8 cellular contexts compared by ENCODE assay signal in genomic region chr15:68559342-68560310, GRCh38. TPM values are rescaled to one million over a fixed set of nuclear protein-coding genes. Genes with fewer than 3 reads are reported as not detected.
DNase-seq lines count a peak whose midpoint lies in the region; ATAC-seq, FAIRE-seq and TF ChIP-seq lines count a peak whose summit lies in the region.

No MANE protein-coding gene starts in this region.

- H3K9me3 Mint-ChIP-seq in CD8-positive, alpha-beta memory T cell = no peaks in the 10 kb centered on the region
- peaks cover 3 to 6% of the 10 kb centered on the region in 2 experiments; a peak in 3 of 5 replicates for H3K9me3 Mint-ChIP-seq in H9

- H4K5ac ChIP-seq in H9 (ENCODE audit: insufficient read length, low read depth, low read length) = no peak overlapping the region

- H4K20me1 ChIP-seq in H9 (ENCODE audit: control insufficient read depth, insufficient read depth, insufficient read length) = no peaks in the 10 kb centered on the region
- H4K20me1 ChIP-seq in keratinocyte (ENCODE audit: control insufficient read depth, extremely low read depth, insufficient read depth, low read length) = no peaks in the 10 kb centered on the region

- H3K9me3 ChIP-seq in CD8-positive, alpha-beta memory T cell (ENCODE audit: low read length) = no peaks in the 10 kb centered on the region
- no peaks in the 10 kb centered on the region for H3K9me3 ChIP-seq in H9 (ENCODE audit: control insufficient read depth, low read depth, low read length)
- H3K9me3 ChIP-seq in keratinocyte (ENCODE audit: control insufficient read depth, low read depth, low read length) = no peaks in the 10 kb centered on the region

- H3K27ac Mint-ChIP-seq in CD8-positive, alpha-beta memory T cell = no peak overlapping the region
- H3K27ac Mint-ChIP-seq in H9 = peak overlapping the region in 1 of 3 experiments; percentile 94; a peak in 4 of 7 replicates

- H4K8ac ChIP-seq in H9 (replicated peaks; ENCODE audit: insufficient read length, low read depth, low read length) = no peak overlapping the region

- peak overlapping the region; percentile 86 for H3K4me2 ChIP-seq in H9 (ENCODE audit: insufficient read depth, insufficient read length, low read length)
- H3K4me2 ChIP-seq in keratinocyte (ENCODE audit: control insufficient read depth, extremely low read depth, insufficient read depth, low read depth, low read length) = peak overlapping the region; percentile 95

- WGBS in H9 (ENCODE audit: extremely low coverage, insufficient read length, low lambda C conversion rate) = no CpG with 5 or more reads among the region's 54 CpGs

- peaks cover 17 to 22% (median 22%) of the 10 kb centered on the region in 3 donors for H3K4me1 Mint-ChIP-seq in CD8-positive, alpha-beta memory T cell
- peaks cover 28 to 36% of the 10 kb centered on the region in 2 experiments for H3K4me1 Mint-ChIP-seq in H9

- H3T11ph ChIP-seq in H9 (ENCODE audit: low read length) = no peak overlapping the region

- H2BK120ac ChIP-seq in H9 (ENCODE audit: low read depth, low read length, poor library complexity, severe bottlenecking) = no peak overlapping the region

- peaks cover 10% of the 10 kb centered on the region for H3K27me3 ChIP-seq in CD8-positive, alpha-beta memory T cell (ENCODE audit: insufficient read depth, low read length, poor library complexity, severe bottlenecking)
- H3K27me3 ChIP-seq in H9 (ENCODE audit: insufficient read depth, low read length) (no peaks in the 10 kb centered on the region; the same call in 1 of the 2 replicates), keratinocyte (ENCODE audit: control insufficient read depth, extremely low read depth, insufficient read depth, low read length) (no peaks in the 10 kb centered on the region)

- peak overlapping the region; percentile 56 for H2AFZ ChIP-seq in H9 (ENCODE audit: low read length)
- peak overlapping the region; percentile 94 for H2AFZ ChIP-seq in keratinocyte (ENCODE audit: control insufficient read depth, low read length)

- H3K4me3 Mint-ChIP-seq in CD8-positive, alpha-beta memory T cell = peak overlapping the region; percentile 67 to 91 (median 78)
- peak overlapping the region; percentile 71 to 83 for H3K4me3 Mint-ChIP-seq in H9

- peak overlapping the region; percentile 18; the same call in 1 of the 2 replicates for H3K14ac ChIP-seq in H9 (ENCODE audit: insufficient read depth, low read length)

- peak; percentile 97 for TF ChIP-seq CTCF in H9 (conservative IDR thresholded peaks at IDR 0.05)
- peak; percentile 82 to 97 (median 96) for TF ChIP-seq CTCF in keratinocyte (optimal IDR thresholded peaks at IDR 0.05 in 1 of 3, IDR thresholded peaks at IDR 0.05 in 1 of 3, conservative IDR thresholded peaks at IDR 0.05 in 1 of 3; ENCODE audit: extremely low read depth in 1 of 3, insufficient read depth in 2 of 3, low read length in 3 of 3)

- H3K4me3 ChIP-seq in CD8-positive, alpha-beta memory T cell (ENCODE audit: low read length) = peak overlapping the region; percentile 36
- H3K4me3 ChIP-seq in keratinocyte (ENCODE audit: control insufficient read depth in 2 of 3, extremely low read depth in 1 of 3, insufficient read depth in 2 of 3, low read depth in 1 of 3, low read length in 3 of 3) = peak overlapping the region; percentile 4 to 67 (median 45)

- dilution Hi-C loops in keratinocyte (cut with MboI; ENCODE audit: extremely low pct_ligation_motif_present, low sequenced_read_pairs) = no loop called here

- no peak overlapping the region for H3K56ac ChIP-seq in H9 (ENCODE audit: insufficient read length, low read depth, low read length)

- H3K4ac ChIP-seq in H9 (ENCODE audit: low read depth, low read length) = no peak overlapping the region

- CTCF ChIA-PET in CD8-positive, alpha-beta memory T cell (lab: Charles Lee) = interaction anchor here (0.8 to 3.0 kb wide), 13 partner anchors 10 to 316 kb away, joined by 3 to 42 read pairs (median 5); no protein-coding TSS in a partner anchor

- H3K36me3 ChIP-seq in CD8-positive, alpha-beta memory T cell (ENCODE audit: insufficient read depth, low read length) = no peaks in the 10 kb centered on the region
- H3K36me3 ChIP-seq in keratinocyte (ENCODE audit: control insufficient read depth in 2 of 2, extremely low read depth in 1 of 2, insufficient read depth in 2 of 2, low read length in 2 of 2) = no peaks in the 10 kb centered on the region

- no peak overlapping the region for H3K27ac ChIP-seq in CD8-positive, alpha-beta memory T cell (ENCODE audit: low read depth, low read length)
- H3K27ac ChIP-seq in H9 (ENCODE audit: insufficient read length, low read depth, low read length) = no peak overlapping the region
- no peak overlapping the region for H3K27ac ChIP-seq in caudate nucleus (ENCODE audit: low read depth, low read length)
- H3K27ac ChIP-seq in keratinocyte (ENCODE audit: control insufficient read depth, insufficient read depth, low read length) = no peak overlapping the region

- H3K79me2 ChIP-seq in H9 (ENCODE audit: insufficient read depth, low read length) = no peaks in the 10 kb centered on the region
- H3K79me2 ChIP-seq in keratinocyte (ENCODE audit: control insufficient read depth, insufficient read depth, low read length) = no peaks in the 10 kb centered on the region

- no peak overlapping the region for H3K23ac ChIP-seq in H9 (ENCODE audit: insufficient read length, low read depth, low read length)

- peaks cover 15% of the 10 kb centered on the region for H3K23me2 ChIP-seq in H9 (ENCODE audit: insufficient read length, low read depth, low read length, poor library complexity, severe bottlenecking)

- H3K18ac ChIP-seq in H9 (ENCODE audit: insufficient read length, low read depth, low read length) = no peak overlapping the region

- no peak for ATAC-seq in GM19351 (IDR thresholded peaks at IDR 0.05; ENCODE audit: unreplicated experiment)

- no peak overlapping the region for H2BK15ac ChIP-seq in H9 (ENCODE audit: low read depth, low read length)

- H3K79me1 ChIP-seq in H9 (ENCODE audit: insufficient read depth, low read depth, low read length, poor library complexity, severe bottlenecking) = no peaks in the 10 kb centered on the region

- H2AK5ac ChIP-seq in H9 (ENCODE audit: insufficient read length, low read length) = no peak overlapping the region

- FAIRE-seq in keratinocyte (lab: Jason Lieb, UNC) = no peak

- no peak overlapping the region for H2BK20ac ChIP-seq in H9 (ENCODE audit: low read depth, low read length, poor library complexity, severe bottlenecking)

- no peak overlapping the region for H2BK5ac ChIP-seq in H9 (ENCODE audit: insufficient read length, low read length)

- peak overlapping the region; percentile 9 for H3K9ac ChIP-seq in H9 (ENCODE audit: extremely low read depth, insufficient read length, low read length)
- H3K9ac ChIP-seq in keratinocyte (ENCODE audit: control insufficient read depth, extremely low read depth, insufficient read depth, low read length) = peak overlapping the region; percentile 5

- peaks cover 11% of the 10 kb centered on the region for H3K4me1 ChIP-seq in CD8-positive, alpha-beta memory T cell (ENCODE audit: insufficient read depth, low read length)
- H3K4me1 ChIP-seq in H9 (ENCODE audit: insufficient read depth, low read length) = peaks cover 4% of the 10 kb centered on the region; the same call in 1 of the 2 replicates
- H3K4me1 ChIP-seq in keratinocyte (ENCODE audit: control insufficient read depth, extremely low read depth, insufficient read depth, low read length) = peaks cover 11% of the 10 kb centered on the region

- POLR2A ChIA-PET in CD8-positive, alpha-beta memory T cell (lab: Charles Lee) = no interaction called here

- DNase-seq in CD8-positive, alpha-beta memory T cell = peak; percentile 47 to 71 (median 55)
- DNase-seq in H9 (peak; percentile 95), NCI-H2171 treated with DMSO at 0.1 percent for 48 hours (lab: John Stamatoyannopoulos, UW) (peak; percentile 90), caudate nucleus (lab: John Stamatoyannopoulos, UW) (peak in 58 of 61 donors; percentile 18 to 86 (median 68)), keratinocyte (ENCODE audit: low read depth, low spot score) (no peak)
- peak; percentile 27 for DNase-seq in activated CD4-positive, CD25-positive, alpha-beta regulatory T cell treated with anti-CD3 and anti-CD28 coated beads, Interleukin-2, amount 50 U/mL, for 16 hours (ENCODE audit: low read depth, low spot score)
- peak; percentile 42 to 64 (median 63) for DNase-seq in stimulated activated CD4-positive, alpha-beta T cell treated with anti-CD3 and anti-CD28 coated beads, Interleukin-12 subunit alpha, Interleukin-12 subunit beta, amount 100 ng/mL, for 48 hours (ENCODE audit: low read depth in 2 of 3, low spot score in 1 of 3)

- peaks cover 24 to 67% of the 10 kb centered on the region in 2 donors for H3K27me3 Mint-ChIP-seq in CD8-positive, alpha-beta memory T cell
- peaks cover 39% of the 10 kb centered on the region for H3K27me3 Mint-ChIP-seq in H9 (ENCODE audit: low read depth)

- no peak overlapping the region for H2BK12ac ChIP-seq in H9 (ENCODE audit: insufficient read length, low read depth, low read length)

- no peaks in the 10 kb centered on the region for H3K36me3 Mint-ChIP-seq in CD8-positive, alpha-beta memory T cell
- H3K36me3 Mint-ChIP-seq in H9 (ENCODE audit: insufficient read depth in 1 of 3, low read depth in 3 of 3) = 0 out of 7 replicates have a peak, but pooled peaks cover 0 to 2% (median 0%) of the 10 kb centered on the region in 3 experiments

- H3K9me1 ChIP-seq in keratinocyte (ENCODE audit: control insufficient read depth, extremely low read depth, insufficient read depth, low read length) = no peaks in the 10 kb centered on the region

- H4K91ac ChIP-seq in H9 (ENCODE audit: insufficient read length, low read depth, low read length) = no peak overlapping the region

RNA-seq across cellular contexts. Expression of gene CORO2B, which starts 19.2 kb away (rescaled TPM):
- not detected for total RNA-seq in CD8-positive, alpha-beta memory T cell
- polyA plus RNA-seq in CD8-positive, alpha-beta memory T cell = not detected
- 3.1 and 3.2 TPM in 2 replicates for total RNA-seq in H9 (2021)
- polyA plus RNA-seq in keratinocyte = 0.13 to 0.32 TPM (median 0.18 TPM) in 3 replicates
- not detected for polyA plus RNA-seq in keratinocyte (2011; ENCODE audit: low read depth)
- 0.26 and 0.27 TPM in 2 replicates for polyA plus RNA-seq in keratinocyte (2011; cell fraction: cytosol; rRNA removed)
- polyA plus RNA-seq in keratinocyte (2011; cell fraction: nucleus; rRNA removed) = 0.20 and 0.23 TPM in 2 replicates
- 0.11 and 0.26 TPM in 2 replicates for polyA plus RNA-seq in keratinocyte (2012; ENCODE audit: low replicate concordance)
- 0.36 to 1.2 TPM in 2 of 3 replicates, not detected in the other for polyA minus RNA-seq in keratinocyte
- polyA minus RNA-seq in keratinocyte (2011; cell fraction: cytosol; rRNA and poly(A)+ RNA removed) = 0.58 TPM
- polyA minus RNA-seq in keratinocyte (2011; cell fraction: nucleus; rRNA and poly(A)+ RNA removed) = 0.39 TPM in 1 of 2 replicates, not detected in the other
